10 cellular contexts compared by ENCODE assay signal in genomic region chr6:105794263-105794662, GRCh38.
A peak's percentile ranks its signal among the peaks of the same experiment; 100 is the strongest.
DNase-seq lines count a peak whose midpoint lies in the region; ATAC-seq and TF ChIP-seq lines count a peak whose summit lies in the region.
"Had no signal": no experiment of that assay in that cellular context is flagged by ENCODE, and none has a peak within 500 bp of the region (broad histone marks: within the 10 kb centered on the region; RNA-seq: fewer than 3 reads in every experiment).

No MANE protein-coding gene starts in this region.

- H3K27me3 ChIP-seq in ascending aorta (no peaks in the 10 kb centered on the region), right lobe of liver (no peaks in the 10 kb centered on the region)

- no peaks in the 10 kb centered on the region for H3K27me3 Mint-ChIP-seq in stimulated activated naive CD8-positive, alpha-beta T cell treated with anti-CD3 and anti-CD28 coated beads, Interleukin-15, Interleukin-2, amounts not matched to agents 100 ng/mL and 50 ng/mL, for 24 hours
- H3K27me3 Mint-ChIP-seq: brain; CD4-positive, CD25-positive, alpha-beta regulatory T cell had no signal

- H3K4me1 ChIP-seq in ascending aorta: peaks cover 0 to 6% of the 10 kb centered on the region in 2 donors
- H3K4me1 ChIP-seq in right lobe of liver: peaks cover 0 to 76% (median 29%) of the 10 kb centered on the region in 4 donors

- no peaks in the 10 kb centered on the region for H3K9me3 Mint-ChIP-seq in stimulated activated naive CD8-positive, alpha-beta T cell treated with anti-CD3 and anti-CD28 coated beads, Interleukin-15, Interleukin-2, amounts not matched to agents 100 ng/mL and 50 ng/mL, for 24 hours
- H3K9me3 Mint-ChIP-seq: brain; CD4-positive, CD25-positive, alpha-beta regulatory T cell had no signal

- ATAC-seq in stimulated activated naive CD8-positive, alpha-beta T cell treated with anti-CD3 and anti-CD28 coated beads, Interleukin-15, Interleukin-2, amounts not matched to agents 100 U/mL and 50 U/mL, for 24 hours: no peak
- ATAC-seq in right lobe of liver (peak; percentile 63 to 88 (median 76)), HG03175 (IDR thresholded peaks at IDR 0.05; ENCODE audit: unreplicated experiment) (no peak), GM19455 (IDR thresholded peaks at IDR 0.05; ENCODE audit: unreplicated experiment) (no peak), HG02938 (IDR thresholded peaks at IDR 0.05; ENCODE audit: unreplicated experiment) (no peak)

- H3K4me3 Mint-ChIP-seq in stimulated activated naive CD8-positive, alpha-beta T cell treated with anti-CD3 and anti-CD28 coated beads, Interleukin-15, Interleukin-2, amounts not matched to agents 100 ng/mL and 50 ng/mL, for 24 hours: no peak overlapping the region
- H3K4me3 Mint-ChIP-seq: brain; CD4-positive, CD25-positive, alpha-beta regulatory T cell had no signal

- H3K4me3 ChIP-seq in ascending aorta (no peak overlapping the region), right lobe of liver (no peak overlapping the region)

- no peaks in the 10 kb centered on the region for H3K36me3 Mint-ChIP-seq in stimulated activated naive CD8-positive, alpha-beta T cell treated with anti-CD3 and anti-CD28 coated beads, Interleukin-15, Interleukin-2, amounts not matched to agents 100 ng/mL and 50 ng/mL, for 24 hours (ENCODE audit: low read depth)
- H3K36me3 Mint-ChIP-seq: brain; CD4-positive, CD25-positive, alpha-beta regulatory T cell had no signal

- H3K27ac ChIP-seq in ascending aorta (no peak overlapping the region), right lobe of liver (peak overlapping the region; percentile 67 to 95 (median 93))

- TF ChIP-seq CTCF in ascending aorta (IDR thresholded peaks at IDR 0.05): no peak
- TF ChIP-seq CTCF in right lobe of liver (IDR thresholded peaks at IDR 0.05): no peak

- H3K36me3 ChIP-seq in ascending aorta (no peaks in the 10 kb centered on the region), right lobe of liver (no peaks in the 10 kb centered on the region)

- WGBS in right lobe of liver (ENCODE audit: insufficient coverage, low coverage, low lambda C conversion rate, missing lambda C conversion rate): 5% methylated on average over 3 of the region's 5 CpGs

- no peaks in the 10 kb centered on the region for H3K9me3 ChIP-seq in ascending aorta
- no peaks in the 10 kb centered on the region for H3K9me3 ChIP-seq in right lobe of liver

- H3K4me1 Mint-ChIP-seq in stimulated activated naive CD8-positive, alpha-beta T cell treated with anti-CD3 and anti-CD28 coated beads, Interleukin-15, Interleukin-2, amounts not matched to agents 100 ng/mL and 50 ng/mL, for 24 hours (ENCODE audit: low read depth): peaks cover 48% of the 10 kb centered on the region

- peak overlapping the region; percentile 42 for H3K27ac Mint-ChIP-seq in stimulated activated naive CD8-positive, alpha-beta T cell treated with anti-CD3 and anti-CD28 coated beads, Interleukin-15, Interleukin-2, amounts not matched to agents 100 ng/mL and 50 ng/mL, for 24 hours

- TF ChIP-seq POLR2A in right lobe of liver (IDR thresholded peaks at IDR 0.05): no peak

- intact Hi-C loops in ascending aorta (cut with DNase I) (no loop called here), right lobe of liver (cut with DNase I) (no loop called here)

- no peak for DNase-seq in stimulated activated naive CD8-positive, alpha-beta T cell treated with anti-CD3 and anti-CD28 coated beads, Interleukin-15, Interleukin-2, amounts not matched to agents 100 U/mL and 50 U/mL, for 24 hours
- DNase-seq in ascending aorta (ENCODE audit: low spot score in 2 of 2): peak; percentile 31 to 68
- DNase-seq in right lobe of liver: peak; percentile 76 to 94 (median 90)
- DNase-seq in HCEC 1CT: no peak
- DNase-seq: CD4-positive, CD25-positive, alpha-beta regulatory T cell had no signal

Comparison
In these comparisons a context has a peak if more than half of its experiments do, and no peak if none do; other contexts are left out.
1. ATAC-seq: peak in right lobe of liver (4 of 4); none in stimulated activated naive CD8-positive, alpha-beta T cell treated with anti-CD3 and anti-CD28 coated beads, Interleukin-15, Interleukin-2, amounts not matched to agents 100 U/mL and 50 U/mL, for 24 hours (single experiment), HG03175 (single experiment), GM19455 (single experiment) and HG02938 (single experiment).
2. DNase-seq: peak in ascending aorta (2 of 2) and right lobe of liver (3 of 3); none in stimulated activated naive CD8-positive, alpha-beta T cell treated with anti-CD3 and anti-CD28 coated beads, Interleukin-15, Interleukin-2, amounts not matched to agents 100 U/mL and 50 U/mL, for 24 hours (single experiment) and HCEC 1CT (single experiment).
3. H3K27ac ChIP-seq: peak in right lobe of liver (3 of 3); none in ascending aorta (0 of 2).